ENCODE assay signal across 36 cellular contexts in genomic region chr4:103162176-103162575, GRCh38.
"Had no signal": no experiment of that assay in that cellular context is flagged by ENCODE, and none has a peak within 500 bp of the region (broad histone marks: within the 10 kb centered on the region; RNA-seq: fewer than 3 reads in every experiment).

No MANE protein-coding gene starts in this region.

- H3K4me1 Mint-ChIP-seq: activated T-helper 17 cell treated with anti-CD3 and anti-CD28 coated beads, Interleukin-2, amount 50 U/mL, for 72 hours had no signal

- H3K9me3 Mint-ChIP-seq: activated B cell treated with CpG ODN at 0.5 μM for 24 hours; activated CD4-positive, alpha-beta memory T cell treated with anti-CD3 and anti-CD28 coated beads for 36 hours; activated CD4-positive, alpha-beta T cell treated with anti-CD3 and anti-CD28 coated beads, Interleukin-2, amount 10 ng/mL, durations not matched to agents 24 days and 14 days; activated CD8-positive, alpha-beta T cell treated with anti-CD3 and anti-CD28 coated beads for 36 hours; activated naive CD4-positive, alpha-beta T cell treated with anti-CD3 and anti-CD28 coated beads for 36 hours; activated naive CD4-positive, alpha-beta T cell treated with anti-CD3 and anti-CD28 coated beads, Interleukin-2, amount 50 U/mL, for 72 hours; activated naive CD8-positive, alpha-beta T cell treated with anti-CD3 and anti-CD28 coated beads for 36 hours; activated T-cell treated with anti-CD3 and anti-CD28 coated beads, Interleukin-2, amount 50 U/mL, for 72 hours; activated T-helper 1 cell treated with anti-CD3 and anti-CD28 coated beads, Interleukin-12 subunit alpha, Interleukin-12 subunit beta, Interleukin-2, Interleukin-4 antibody, amounts not matched to agents 30 ng/mL and 10 ng/mL and 1 ng/mL, durations not matched to agents 14 hours and 24 hours and 36 hours; activated T-helper 17 cell treated with anti-CD3 and anti-CD28 coated beads, Interleukin-2, amount 50 U/mL, for 72 hours; T-helper 1 cell treated with Interleukin-12 subunit alpha and Interleukin-12 subunit beta and Interleukin-4 antibody, amounts not matched to agents 30 μg/mL and 1 μg/mL, for 36 hours; T-helper 2 cell treated with Interferon-gamma antibody and Interleukin-4, amounts not matched to agents 5 μg/mL and 100 μg/mL, for 36 hours had no signal

- H3K27ac Mint-ChIP-seq: activated B cell treated with CpG ODN at 0.5 μM for 24 hours; activated CD4-positive, alpha-beta memory T cell treated with anti-CD3 and anti-CD28 coated beads for 36 hours; activated CD4-positive, alpha-beta T cell treated with anti-CD3 and anti-CD28 coated beads, Interleukin-2, amount 10 ng/mL, durations not matched to agents 24 days and 14 days; activated CD8-positive, alpha-beta T cell treated with anti-CD3 and anti-CD28 coated beads for 36 hours; activated naive CD4-positive, alpha-beta T cell treated with anti-CD3 and anti-CD28 coated beads for 36 hours; activated naive CD4-positive, alpha-beta T cell treated with anti-CD3 and anti-CD28 coated beads, Interleukin-2, amount 50 U/mL, for 72 hours; activated naive CD8-positive, alpha-beta T cell treated with anti-CD3 and anti-CD28 coated beads for 36 hours; activated T-cell treated with anti-CD3 and anti-CD28 coated beads, Interleukin-2, amount 50 U/mL, for 72 hours; activated T-helper 1 cell treated with anti-CD3 and anti-CD28 coated beads, Interleukin-12 subunit alpha, Interleukin-12 subunit beta, Interleukin-2, Interleukin-4 antibody, amounts not matched to agents 30 ng/mL and 10 ng/mL and 1 ng/mL, durations not matched to agents 14 hours and 24 hours and 36 hours; activated T-helper 17 cell treated with anti-CD3 and anti-CD28 coated beads, Interleukin-2, amount 50 U/mL, for 72 hours; T-helper 1 cell treated with Interleukin-12 subunit alpha and Interleukin-12 subunit beta and Interleukin-4 antibody, amounts not matched to agents 30 μg/mL and 1 μg/mL, for 36 hours; T-helper 2 cell treated with Interferon-gamma antibody and Interleukin-4, amounts not matched to agents 5 μg/mL and 100 μg/mL, for 36 hours had no signal

- H3K36me3 ChIP-seq: adrenal gland, brain microvascular endothelial cell, breast epithelium had no signal

- FAIRE-seq: astrocyte had no signal

- H3K27ac ChIP-seq: adrenal gland, body of pancreas, brain microvascular endothelial cell, breast epithelium, VCaP had no signal

- H3K4me3 Mint-ChIP-seq: activated B cell treated with CpG ODN at 0.5 μM for 24 hours; activated CD4-positive, alpha-beta memory T cell treated with anti-CD3 and anti-CD28 coated beads for 36 hours; activated CD4-positive, alpha-beta T cell treated with anti-CD3 and anti-CD28 coated beads, Interleukin-2, amount 10 ng/mL, durations not matched to agents 24 days and 14 days; activated CD8-positive, alpha-beta T cell treated with anti-CD3 and anti-CD28 coated beads for 36 hours; activated naive CD4-positive, alpha-beta T cell treated with anti-CD3 and anti-CD28 coated beads for 36 hours; activated naive CD8-positive, alpha-beta T cell treated with anti-CD3 and anti-CD28 coated beads for 36 hours; activated T-cell treated with anti-CD3 and anti-CD28 coated beads, Interleukin-2, amount 50 U/mL, for 4 hours; activated T-cell treated with anti-CD3 and anti-CD28 coated beads, Interleukin-2, amount 50 U/mL, for 72 hours; activated T-helper 1 cell treated with anti-CD3 and anti-CD28 coated beads, Interleukin-12 subunit alpha, Interleukin-12 subunit beta, Interleukin-2, Interleukin-4 antibody, amounts not matched to agents 30 ng/mL and 10 ng/mL and 1 ng/mL, durations not matched to agents 14 hours and 24 hours and 36 hours; activated T-helper 17 cell treated with anti-CD3 and anti-CD28 coated beads, Interleukin-2, amount 50 U/mL, for 72 hours; T-helper 1 cell treated with Interleukin-12 subunit alpha and Interleukin-12 subunit beta and Interleukin-4 antibody, amounts not matched to agents 30 μg/mL and 1 μg/mL, for 36 hours; T-helper 2 cell treated with Interferon-gamma antibody and Interleukin-4, amounts not matched to agents 5 μg/mL and 100 μg/mL, for 36 hours had no signal

- H3K4me3 ChIP-seq: adrenal gland, body of pancreas, breast epithelium had no signal

- H3K4me1 ChIP-seq: adrenal gland, body of pancreas, breast epithelium had no signal

- ATAC-seq: activated CD8-positive, alpha-beta T cell treated with anti-CD3 and anti-CD28 coated beads for 36 hours; activated naive CD4-positive, alpha-beta T cell treated with anti-CD3 and anti-CD28 coated beads, Interleukin-2, amount 50 U/mL, for 72 hours; activated T-cell treated with anti-CD3 and anti-CD28 coated beads, Interleukin-2, amount 50 U/mL, for 4 hours; activated T-cell treated with anti-CD3 and anti-CD28 coated beads, Interleukin-2, amount 50 U/mL, for 72 hours; activated T-helper 17 cell treated with anti-CD3 and anti-CD28 coated beads, Interleukin-2, amount 50 U/mL, for 72 hours; body of pancreas had no signal

- H3K27me3 Mint-ChIP-seq: activated B cell treated with CpG ODN at 0.5 μM for 24 hours; activated CD4-positive, alpha-beta memory T cell treated with anti-CD3 and anti-CD28 coated beads for 36 hours; activated CD4-positive, alpha-beta T cell treated with anti-CD3 and anti-CD28 coated beads, Interleukin-2, amount 10 ng/mL, durations not matched to agents 24 days and 14 days; activated CD8-positive, alpha-beta T cell treated with anti-CD3 and anti-CD28 coated beads for 36 hours; activated naive CD8-positive, alpha-beta T cell treated with anti-CD3 and anti-CD28 coated beads for 36 hours; activated T-helper 17 cell treated with anti-CD3 and anti-CD28 coated beads, Interleukin-2, amount 50 U/mL, for 72 hours had no signal

- H3K9me3 ChIP-seq: adrenal gland, body of pancreas, breast epithelium had no signal

- H3K27me3 ChIP-seq: adrenal gland, body of pancreas, brain microvascular endothelial cell, breast epithelium had no signal

- DNase-seq: activated B cell treated with CpG ODN at 0.5 μM for 24 hours; activated CD4-positive, alpha-beta memory T cell treated with anti-CD3 and anti-CD28 coated beads for 36 hours; activated CD4-positive, alpha-beta T cell treated with anti-CD3 and anti-CD28 coated beads for 4 hours; activated CD4-positive, alpha-beta T cell treated with anti-CD3 and anti-CD28 coated beads, Interleukin-2, amount 10 ng/mL, durations not matched to agents 24 days and 14 days; activated CD4-positive, alpha-beta T cell treated with anti-CD3 and anti-CD28 coated beads, Interleukin-2, amount 50 U/mL, for 1 hour; activated CD4-positive, alpha-beta T cell treated with anti-CD3 and anti-CD28 coated beads, Interleukin-2, amount 50 U/mL, for 4 hours; activated CD4-positive, CD25-positive, alpha-beta regulatory T cell treated with anti-CD3 and anti-CD28 coated beads, Interleukin-2, amount 50 U/mL, for 72 hours; activated CD8-positive, alpha-beta memory T cell treated with anti-CD3 and anti-CD28 coated beads, Interleukin-2, amount 50 U/mL, for 4 hours; activated CD8-positive, alpha-beta T cell treated with anti-CD3 and anti-CD28 coated beads for 36 hours; activated effector memory CD4-positive, alpha-beta T cell treated with anti-CD3 and anti-CD28 coated beads, Interleukin-2, amount 50 U/mL, for 16 hours; activated gamma-delta T cell treated with Interleukin-2 at 50 U/mL for 16 hours; activated naive CD4-positive, alpha-beta T cell; activated naive CD4-positive, alpha-beta T cell treated with anti-CD3 and anti-CD28 coated beads for 36 hours; activated naive CD4-positive, alpha-beta T cell treated with anti-CD3 and anti-CD28 coated beads, Interleukin-2, amount 50 U/mL, for 16 hours; activated naive CD8-positive, alpha-beta T cell treated with anti-CD3 and anti-CD28 coated beads for 36 hours; activated T-cell treated with anti-CD3 and anti-CD28 coated beads for 4 hours; activated T-cell treated with anti-CD3 and anti-CD28 coated beads, Interleukin-2, amount 50 U/mL, for 1 hour; activated T-cell treated with anti-CD3 and anti-CD28 coated beads, Interleukin-2, amount 50 U/mL, for 4 hours; activated T-cell treated with anti-CD3 and anti-CD28 coated beads, Interleukin-2, amount 50 U/mL, for 72 hours; adrenal gland; amniotic stem cell; aorta; body of pancreas; brain microvascular endothelial cell; central memory CD4-positive, alpha-beta T cell; T-helper 1 cell; T-helper 2 cell; T-helper 9 cell had no signal
